In genomic region chrX:68183612-68184214, GRCh38 we compare ENCODE assay signal across 8 cellular contexts.
DNase-seq lines count a peak whose midpoint lies in the region; TF ChIP-seq lines count a peak whose summit lies in the region.

No MANE protein-coding gene starts in this region.

- WGBS in tibial nerve, 2 donors, result 44 to 55% methylated on average over 4 of the region's 4 CpGs

- H3K9me3 Mint-ChIP-seq in MCF 10A (ENCODE audit: unreplicated experiment), result no peaks in the 10 kb centered on the region
- no peaks in the 10 kb centered on the region for H3K9me3 Mint-ChIP-seq in endothelial cell (ENCODE audit: unreplicated experiment)

- H3K27me3 ChIP-seq in breast epithelium (peaks cover 0 to 38% of the 10 kb centered on the region in 2 donors), tibial nerve (peaks cover 0 to under 1% of the 10 kb centered on the region in 2 donors)

- TF ChIP-seq CTCF in MCF 10A (IDR thresholded peaks at IDR 0.05; ENCODE audit: unreplicated experiment) (peak; percentile 51), breast epithelium (IDR thresholded peaks at IDR 0.05) (no peak), endothelial cell (IDR thresholded peaks at IDR 0.05; ENCODE audit: unreplicated experiment) (peak; percentile 32), tibial nerve (IDR thresholded peaks at IDR 0.05) (peak in 4 of 5 experiments; percentile 15 to 39 (median 30))

- H3K27ac ChIP-seq in breast epithelium (no peak overlapping the region), tibial nerve (no peak overlapping the region)

- DNase-seq in MCF 10A (ENCODE audit: unreplicated experiment), result peak; percentile 53
- no peak for DNase-seq in breast epithelium (ENCODE audit: low spot score in 2 of 2)
- peak; percentile 2 for DNase-seq in NCI-H748 treated with DMSO at 0.1 percent for 48 hours (lab: John Stamatoyannopoulos, UW)
- no peak for DNase-seq in endothelial cell (ENCODE audit: low spot score)
- DNase-seq in tibial nerve (ENCODE audit: low spot score in 2 of 2), result no peak
- no peak for DNase-seq in activated gamma-delta T cell (lab: John Stamatoyannopoulos, UW)
- no peak for DNase-seq in COLO829 (ENCODE audit: low spot score)
- no peak for DNase-seq in NOMO-1 treated with dmso at 0.1 percent for 144 hours (lab: John Stamatoyannopoulos, UW; ENCODE audit: unreplicated experiment)

- POLR2A ChIA-PET in MCF 10A (lab: Yijun Ruan, JAX), result no interaction called here

- no peak overlapping the region for H3K27ac Mint-ChIP-seq in MCF 10A (ENCODE audit: low read depth, unreplicated experiment)
- no peak overlapping the region for H3K27ac Mint-ChIP-seq in endothelial cell (ENCODE audit: unreplicated experiment)

- no peak overlapping the region for H3K4me3 Mint-ChIP-seq in MCF 10A (ENCODE audit: unreplicated experiment)
- no peak overlapping the region for H3K4me3 Mint-ChIP-seq in endothelial cell (ENCODE audit: unreplicated experiment)

- H3K4me1 ChIP-seq in breast epithelium, result no peaks in the 10 kb centered on the region
- no peaks in the 10 kb centered on the region for H3K4me1 ChIP-seq in tibial nerve

- H3K27me3 Mint-ChIP-seq in MCF 10A (ENCODE audit: insufficient read depth, unreplicated experiment) (peaks cover 22% of the 10 kb centered on the region), endothelial cell (ENCODE audit: unreplicated experiment) (no peaks in the 10 kb centered on the region)

- H3K4me3 ChIP-seq in breast epithelium (no peak overlapping the region), tibial nerve (no peak overlapping the region)

- no TSS peak for BruUV-seq in MCF 10A (replicated peaks; lab: Mats Ljungman, UMichigan)

- H3K36me3 ChIP-seq in breast epithelium (no peaks in the 10 kb centered on the region), tibial nerve (no peaks in the 10 kb centered on the region)

- CTCF ChIA-PET in MCF 10A (lab: Yijun Ruan, JAX), result interaction anchor here (0.5 to 3.9 kb wide), 18 partner anchors 10 to 1109 kb away, joined by 3 to 33 read pairs (median 4); no protein-coding TSS in a partner anchor

- H3K4me1 Mint-ChIP-seq in MCF 10A (ENCODE audit: insufficient read depth, unreplicated experiment) (no peaks in the 10 kb centered on the region), endothelial cell (ENCODE audit: unreplicated experiment) (peaks cover 9% of the 10 kb centered on the region)

- H3K9me3 ChIP-seq in breast epithelium, result no peaks in the 10 kb centered on the region
- H3K9me3 ChIP-seq in tibial nerve, result no peaks in the 10 kb centered on the region

- intact Hi-C loops in MCF 10A (cut with micrococcal nuclease) (loop anchor here (2.0 kb wide), 1 partner anchor 625 kb away; no protein-coding TSS in a partner anchor), breast epithelium (cut with DNase I; ENCODE audit: low total_unique reads) (no loop called here)

- no peak for TF ChIP-seq EP300 in tibial nerve (IDR thresholded peaks at IDR 0.05)

- TF ChIP-seq POLR2A in breast epithelium (IDR thresholded peaks at IDR 0.05) (no peak), tibial nerve (IDR thresholded peaks at IDR 0.05) (no peak)

- no peaks in the 10 kb centered on the region for H3K36me3 Mint-ChIP-seq in MCF 10A (ENCODE audit: insufficient read depth, unreplicated experiment)
- H3K36me3 Mint-ChIP-seq in endothelial cell (ENCODE audit: low read depth, unreplicated experiment), result no peaks in the 10 kb centered on the region

Comparison
In these comparisons a context has a peak if more than half of its experiments do, and no peak if none do; other contexts are left out.
1. DNase-seq: peak in MCF 10A (single experiment) and NCI-H748 treated with DMSO at 0.1 percent for 48 hours (single experiment); none in breast epithelium (0 of 2), endothelial cell (single experiment), tibial nerve (0 of 2), activated gamma-delta T cell (single experiment), COLO829 (single experiment) and NOMO-1 treated with dmso at 0.1 percent for 144 hours (single experiment).
2. CTCF ChIP-seq: peak in MCF 10A (single experiment), endothelial cell (single experiment) and tibial nerve (4 of 5); none in breast epithelium (0 of 3).